Comparison of ENCODE assay signal across 10 cellular contexts in genomic region chr1:64343105-64343960, GRCh38.
DNase-seq lines count a peak whose midpoint lies in the region; ATAC-seq and TF ChIP-seq lines count a peak whose summit lies in the region.
"Had no signal": no experiment of that assay in that cellular context is flagged by ENCODE, and none has a peak within 500 bp of the region (broad histone marks: within the 10 kb centered on the region; RNA-seq: fewer than 3 reads in every experiment).

No MANE protein-coding gene starts in this region.

- peak overlapping the region; percentile 92 for H3K27ac ChIP-seq in epithelial cell of prostate
- peak overlapping the region; percentile 80 for H3K27ac ChIP-seq in suprapubic skin
- H3K27ac ChIP-seq: upper lobe of right lung had no signal

- DNase-seq in NCI-H1436 (lab: John Stamatoyannopoulos, UW) (peak; percentile 9), NCI-H1436 treated with DMSO at 0.1 percent for 48 hours (lab: John Stamatoyannopoulos, UW) (no peak), NCI-H774 (lab: John Stamatoyannopoulos, UW) (peak; percentile 24), epithelial cell of prostate (ENCODE audit: low read depth, low spot score) (peak; percentile 99), suprapubic skin (ENCODE audit: low spot score in 2 of 2) (peak in 1 of 2 donors; percentile 78), 8988T (no peak)
- no peak for DNase-seq in activated naive CD4-positive, alpha-beta T cell treated with anti-CD3 and anti-CD28 coated beads, Interleukin-2, amount 50 U/mL, for 16 hours
- no peak for DNase-seq in effector memory CD8-positive, alpha-beta T cell
- DNase-seq: upper lobe of right lung had no signal

- no peaks in the 10 kb centered on the region for H3K9me3 ChIP-seq in suprapubic skin
- H3K9me3 ChIP-seq: upper lobe of right lung had no signal

- no peaks in the 10 kb centered on the region for H3K9me3 Mint-ChIP-seq in effector memory CD8-positive, alpha-beta T cell
- H3K9me3 Mint-ChIP-seq: activated T-helper 2 cell treated with anti-CD3 and anti-CD28 coated beads, Interferon-gamma antibody, Interleukin-2, Interleukin-4, amounts not matched to agents 10 μg/mL and 5 μg/mL and 100 μg/mL, durations not matched to agents 14 hours and 24 hours and 36 hours had no signal

- ATAC-seq in effector memory CD8-positive, alpha-beta T cell (replicated peaks), result no peak
- ATAC-seq: upper lobe of right lung had no signal

- no peaks in the 10 kb centered on the region for H3K27me3 ChIP-seq in suprapubic skin
- H3K27me3 ChIP-seq: upper lobe of right lung had no signal

- H3K36me3 ChIP-seq in suprapubic skin, result no peaks in the 10 kb centered on the region
- H3K36me3 ChIP-seq: upper lobe of right lung had no signal

- peaks cover 22% of the 10 kb centered on the region for H3K4me1 ChIP-seq in suprapubic skin
- H3K4me1 ChIP-seq: upper lobe of right lung had no signal

- peaks cover 3% of the 10 kb centered on the region for H3K36me3 Mint-ChIP-seq in effector memory CD8-positive, alpha-beta T cell (ENCODE audit: insufficient read depth)

- no peak overlapping the region for H3K4me3 Mint-ChIP-seq in effector memory CD8-positive, alpha-beta T cell

- TF ChIP-seq CTCF in suprapubic skin (IDR thresholded peaks at IDR 0.05), result no peak

- H3K4me3 ChIP-seq in suprapubic skin, result no peak overlapping the region
- H3K4me3 ChIP-seq: upper lobe of right lung had no signal

- no peak for TF ChIP-seq EP300 in suprapubic skin (IDR thresholded peaks at IDR 0.05)

- TF ChIP-seq POLR2A in suprapubic skin (IDR thresholded peaks at IDR 0.05), result no peak

- WGBS in suprapubic skin, result 46% methylated on average over 8 of the region's 8 CpGs

- H3K4me1 Mint-ChIP-seq in effector memory CD8-positive, alpha-beta T cell (ENCODE audit: low read depth in 2 of 2), result no peaks in the 10 kb centered on the region

- peaks cover 18 to 32% of the 10 kb centered on the region in 2 donors for H3K27me3 Mint-ChIP-seq in effector memory CD8-positive, alpha-beta T cell

- no peak overlapping the region for H3K27ac Mint-ChIP-seq in effector memory CD8-positive, alpha-beta T cell
- H3K27ac Mint-ChIP-seq: activated T-helper 2 cell treated with anti-CD3 and anti-CD28 coated beads, Interferon-gamma antibody, Interleukin-2, Interleukin-4, amounts not matched to agents 10 μg/mL and 5 μg/mL and 100 μg/mL, durations not matched to agents 14 hours and 24 hours and 36 hours had no signal

Comparison
In these comparisons a context has a peak if more than half of its experiments do, and no peak if none do; other contexts are left out.
1. DNase-seq: peak in NCI-H1436 (single experiment), NCI-H774 (single experiment) and epithelial cell of prostate (single experiment); none in NCI-H1436 treated with DMSO at 0.1 percent for 48 hours (single experiment), 8988T (single experiment), activated naive CD4-positive, alpha-beta T cell treated with anti-CD3 and anti-CD28 coated beads, Interleukin-2, amount 50 U/mL, for 16 hours (single experiment) and effector memory CD8-positive, alpha-beta T cell (0 of 3).